ENCODE assay signal across 18 cellular contexts in genomic region chr1:243323481-243323880, GRCh38.
"Had no signal": no experiment of that assay in that cellular context is flagged by ENCODE, and none has a peak within 500 bp of the region (broad histone marks: within the 10 kb centered on the region; RNA-seq: fewer than 3 reads in every experiment).

No MANE protein-coding gene starts in this region.

- ATAC-seq: heart left ventricle; stimulated activated naive CD8-positive, alpha-beta T cell treated with anti-CD3 and anti-CD28 coated beads, Interleukin-15, amount 100 ng/mL, for 72 hours; T-cell had no signal

- H3K4me2 ChIP-seq: neural progenitor cell had no signal

- H3K36me3 ChIP-seq: neural progenitor cell had no signal

- H3K27ac ChIP-seq: esophagus muscularis mucosa, left ventricle myocardium inferior, neural progenitor cell, skin epidermis, testis, VCaP had no signal

- H3K27me3 ChIP-seq: esophagus muscularis mucosa, heart left ventricle, neural progenitor cell, testis had no signal

- DNase-seq: activated CD4-positive, alpha-beta memory T cell treated with anti-CD3 and anti-CD28 coated beads, Interleukin-2, amount 10 ng/mL, durations not matched to agents 7 days and 5 days; activated CD8-positive, alpha-beta memory T cell treated with anti-CD3 and anti-CD28 coated beads, Interleukin-2, amount 50 U/mL, for 4 hours; amniotic stem cell; heart left ventricle; left ventricle myocardium inferior; retina; stimulated activated CD4-positive, alpha-beta T cell treated with anti-CD3 and anti-CD28 coated beads, Interleukin-4, amount 100 ng/mL, for 4 hours; stimulated activated naive CD8-positive, alpha-beta T cell treated with anti-CD3 and anti-CD28 coated beads, Interleukin-15, amount 100 ng/mL, for 72 hours; T-cell; T1000; testis had no signal

- H3K9ac ChIP-seq: neural progenitor cell had no signal

- H3K4me3 ChIP-seq: esophagus muscularis mucosa, heart left ventricle, left ventricle myocardium inferior, neural progenitor cell, skin epidermis, testis had no signal

- FAIRE-seq: frontal cortex, keratinocyte, urothelium cell line had no signal

- H3K9me3 ChIP-seq: esophagus muscularis mucosa, heart left ventricle, left ventricle myocardium inferior, testis had no signal

- H3K4me1 ChIP-seq: esophagus muscularis mucosa, left ventricle myocardium inferior, neural progenitor cell, testis had no signal

- H2AFZ ChIP-seq: neural progenitor cell had no signal
